In genomic region chr7:92460510-92460909, GRCh38 we compare ENCODE assay signal across 1 cellular context.
TF ChIP-seq lines count a peak whose summit lies in the region.

No MANE protein-coding gene starts in this region.

TF ChIP-seq in GM23338, 12 proteins besides CTCF, POLR2A, EP300 and RAD21 (continued from another document):
- no peak for TF ChIP-seq ZNF462 (CRISPR knock-in tag; IDR thresholded peaks at IDR 0.05)
- no peak for TF ChIP-seq ZNF114 (CRISPR knock-in tag; IDR thresholded peaks at IDR 0.05)
- no peak for TF ChIP-seq REST (IDR thresholded peaks at IDR 0.05; ENCODE audit: unreplicated experiment)
- no peak for TF ChIP-seq ZNF331 (CRISPR knock-in tag; IDR thresholded peaks at IDR 0.05; ENCODE audit: low read depth)
- no peak for TF ChIP-seq EZH2phosphoT487 (IDR thresholded peaks at IDR 0.05; ENCODE audit: unreplicated experiment)
- TF ChIP-seq POLR2AphosphoS5 (IDR thresholded peaks at IDR 0.05; ENCODE audit: low read depth) = no peak
- TF ChIP-seq JUNB (IDR thresholded peaks at IDR 0.05; ENCODE audit: unreplicated experiment) = no peak
- TF ChIP-seq CREB1 (CRISPR knock-in tag; IDR thresholded peaks at IDR 0.05; ENCODE audit: low read depth) = no peak
- TF ChIP-seq ETS1 (IDR thresholded peaks at IDR 0.05) = no peak
- TF ChIP-seq NANOG (IDR thresholded peaks at IDR 0.05; ENCODE audit: borderline replicate concordance) = no peak
- no peak for TF ChIP-seq EZH2 (IDR thresholded peaks at IDR 0.05; ENCODE audit: low read depth, unreplicated experiment)
